Comparison of ENCODE assay signal across 14 cellular contexts in the genomic region with DNA sequence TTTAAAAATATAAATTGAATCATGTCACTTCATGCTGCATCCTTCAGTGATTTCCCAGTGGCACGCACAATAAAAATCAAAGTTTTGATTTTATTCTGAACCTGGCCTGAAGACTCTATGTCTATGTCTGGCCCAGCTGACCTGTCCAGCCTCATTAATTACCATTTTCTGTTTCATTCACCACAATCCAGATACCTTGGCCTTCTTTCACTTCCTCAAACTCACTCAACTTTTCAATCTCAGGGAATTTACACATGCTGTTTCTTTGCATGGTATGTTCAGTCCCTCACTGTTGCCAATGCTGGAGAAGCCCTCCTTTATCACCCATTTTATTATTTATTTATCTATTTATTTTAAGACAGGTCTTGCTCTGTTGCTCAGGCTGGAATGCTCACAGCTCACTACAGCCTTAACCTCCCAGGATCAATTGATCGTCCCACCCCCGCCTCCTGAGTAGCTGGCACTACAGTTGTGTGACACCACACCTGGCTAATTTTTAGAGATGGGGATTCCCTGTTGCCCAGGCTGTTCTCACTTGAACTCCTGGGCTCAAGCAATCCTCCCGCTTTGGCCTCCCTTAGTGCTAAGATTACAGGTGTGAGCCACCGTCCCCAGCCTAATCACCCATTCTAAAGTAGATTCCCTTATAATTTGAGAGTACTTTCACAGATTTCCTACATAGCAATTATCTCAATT. TPM values are rescaled to one million over a fixed set of nuclear protein-coding genes. Genes with fewer than 3 reads are reported as not detected.
DNase-seq lines count a peak whose midpoint lies in the region; ATAC-seq and TF ChIP-seq lines count a peak whose summit lies in the region.
"Had no signal": no experiment of that assay in that cellular context is flagged by ENCODE, and none has a peak within 500 bp of the region (broad histone marks: within the 10 kb centered on the region; RNA-seq: fewer than 3 reads in every experiment).

No MANE protein-coding gene starts in this region.

- H3K79me2 ChIP-seq in OCI-LY3 (ENCODE audit: low read length): no peaks in the 10 kb centered on the region

- peaks cover 19% of the 10 kb centered on the region for H3K36me3 ChIP-seq in OCI-LY3 (replicated peaks; ENCODE audit: low read depth, low read length)
- H3K36me3 ChIP-seq: neural progenitor cell had no signal

- ATAC-seq in GM18858 (IDR thresholded peaks at IDR 0.05; ENCODE audit: unreplicated experiment) (peak; percentile 64), GM21447 (IDR thresholded peaks at IDR 0.05; ENCODE audit: unreplicated experiment) (peak; percentile 82), HG02981 (IDR thresholded peaks at IDR 0.05; ENCODE audit: unreplicated experiment) (peak; percentile 65)

- intact Hi-C loops in lower leg skin (cut with DNase I; ENCODE audit: low total_unique reads): no loop called here
- intact Hi-C loops in cardiac septum (cut with DNase I): no loop called here

- TF ChIP-seq CTCF in OCI-LY3 (IDR thresholded peaks at IDR 0.05; ENCODE audit: low read depth, low read length): no peak
- no peak for TF ChIP-seq CTCF in lower leg skin (IDR thresholded peaks at IDR 0.05)

- no peak overlapping the region for H3K27ac ChIP-seq in OCI-LY3 (ENCODE audit: low read length)
- H3K27ac ChIP-seq: neural progenitor cell had no signal

- H3K4me1 ChIP-seq in OCI-LY3 (ENCODE audit: low read length): peaks cover 21% of the 10 kb centered on the region
- H3K4me1 ChIP-seq: neural progenitor cell had no signal

- H3K4me3 ChIP-seq in OCI-LY3 (ENCODE audit: low read length) (no peak overlapping the region), lower leg skin (ENCODE audit: low read depth, poor library complexity, severe bottlenecking) (no peak overlapping the region)
- H3K4me3 ChIP-seq: neural progenitor cell had no signal

- no peak for TF ChIP-seq POLR2A in lower leg skin (IDR thresholded peaks at IDR 0.05)

- no peaks in the 10 kb centered on the region for H3K9me3 ChIP-seq in OCI-LY3 (ENCODE audit: insufficient read depth, low read length)

- H4K20me1 ChIP-seq in OCI-LY3 (ENCODE audit: insufficient read depth, low read length): no peaks in the 10 kb centered on the region

- no peaks in the 10 kb centered on the region for H3K27me3 ChIP-seq in OCI-LY3 (ENCODE audit: low read depth, low read length)
- H3K27me3 ChIP-seq: neural progenitor cell had no signal

- peak overlapping the region; percentile 13; the same call in 1 of the 2 replicates for H3K4me2 ChIP-seq in OCI-LY3 (ENCODE audit: low read length)
- H3K4me2 ChIP-seq: neural progenitor cell had no signal

- WGBS in lower leg skin, 2 donors: 98 to 100% methylated on average over 5 of the region's 5 CpGs

- no peak overlapping the region for H3K9ac ChIP-seq in OCI-LY3 (ENCODE audit: low read length)
- H3K9ac ChIP-seq: neural progenitor cell had no signal

- DNase-seq in activated CD8-positive, alpha-beta memory T cell treated with anti-CD3 and anti-CD28 coated beads, Interleukin-2, amount 50 U/mL, for 4 hours: no peak
- DNase-seq in lower leg skin (ENCODE audit: low spot score in 2 of 2) (no peak), cardiac septum (ENCODE audit: low spot score) (no peak)
- no peak for DNase-seq in stimulated activated CD4-positive, alpha-beta T cell treated with anti-CD3 and anti-CD28 coated beads, Interleukin-4, amount 100 ng/mL, for 1 hour
- DNase-seq: activated CD4-positive, alpha-beta T cell treated with anti-CD3 and anti-CD28 coated beads, Interleukin-2, amount 50 U/mL, for 4 hours; AML-193; amniotic stem cell; MV-4-11; NCI-H226 had no signal

- H2AFZ ChIP-seq in OCI-LY3 (ENCODE audit: low read depth, low read length): no peak overlapping the region
- H2AFZ ChIP-seq: neural progenitor cell had no signal

RNA-seq across cellular contexts. Expression of gene ZGRF1, which starts 43.1 kb away (rescaled TPM):
- total RNA-seq in lower leg skin: 1 to 10 TPM; 1.6 to 3.9 (median 2.4) TPM
- 2.8 TPM for total RNA-seq in cardiac septum

RNA-seq across cellular contexts. Expression of gene LARP7, which starts 43.4 kb away (rescaled TPM):
- total RNA-seq in lower leg skin (10 to 100 TPM; 19.1 to 37.7 (median 28.2) TPM), cardiac septum (52.9 TPM)
